In genomic region chrX:153927936-153928760, GRCh38 we compare ENCODE assay signal across 1 cellular context.
A peak's percentile ranks its signal among the peaks of the same experiment; 100 is the strongest.
TF ChIP-seq lines count a peak whose summit lies in the region.

No MANE protein-coding gene starts in this region.

TF ChIP-seq in GM12878, 131 proteins besides CTCF, POLR2A, EP300 and RAD21 (continued from another document and continues in another):
- no peak for TF ChIP-seq REST (IDR thresholded peaks at IDR 0.05; ENCODE audit: low read depth, low read length)
- TF ChIP-seq BHLHE40 (IDR thresholded peaks at IDR 0.05; ENCODE audit: borderline replicate concordance in 1 of 2, low read depth in 2 of 2, low read length in 1 of 2), result peak; percentile 84 to 94
- no peak for TF ChIP-seq SMAD1 (IDR thresholded peaks at IDR 0.05; ENCODE audit: low read depth, partially characterized antibody)
- TF ChIP-seq ZBTB33 (IDR thresholded peaks at IDR 0.05), result no peak
- no peak for TF ChIP-seq ZNF622 (IDR thresholded peaks at IDR 0.05)
- no peak for TF ChIP-seq IRF3 (IDR thresholded peaks at IDR 0.05)
- peak; percentile 25 for TF ChIP-seq BCL3 (IDR thresholded peaks at IDR 0.05; ENCODE audit: borderline replicate concordance, insufficient read depth, low read depth, low read length, poor library complexity, severe bottlenecking)
- TF ChIP-seq RBBP5 (conservative IDR thresholded peaks at IDR 0.05), result no peak
- no peak for TF ChIP-seq SKIL (IDR thresholded peaks at IDR 0.05; ENCODE audit: low read depth, poor library complexity, severe bottlenecking)
- no peak for TF ChIP-seq ZNF592 (IDR thresholded peaks at IDR 0.05)
- no peak for TF ChIP-seq PAX5 (IDR thresholded peaks at IDR 0.05; ENCODE audit: borderline replicate concordance, low read depth, low read length)
- no peak for TF ChIP-seq FOXM1 (IDR thresholded peaks at IDR 0.05; ENCODE audit: low read depth, low read length)
- peak; percentile 36 for TF ChIP-seq E4F1 (IDR thresholded peaks at IDR 0.05; ENCODE audit: borderline replicate concordance, partially characterized antibody)
- peak; percentile 78 for TF ChIP-seq SP1 (IDR thresholded peaks at IDR 0.05; ENCODE audit: low read depth, low read length)
- peak; percentile 42 for TF ChIP-seq DPF2 (IDR thresholded peaks at IDR 0.05)
- TF ChIP-seq ZBTB40 (IDR thresholded peaks at IDR 0.05; ENCODE audit: borderline replicate concordance), result peak; percentile 49; the same call in 1 of the 2 replicates
- TF ChIP-seq CBFB (IDR thresholded peaks at IDR 0.05; ENCODE audit: low read depth), result no peak
- no peak for TF ChIP-seq MEF2B (IDR thresholded peaks at IDR 0.05; ENCODE audit: partially characterized antibody, poor library complexity, severe bottlenecking)
- peak; percentile 61; the same call in 1 of the 2 replicates for TF ChIP-seq TAF1 (IDR thresholded peaks at IDR 0.05; ENCODE audit: borderline replicate concordance, low read depth, low read length)
- TF ChIP-seq MXI1 (IDR thresholded peaks at IDR 0.05; ENCODE audit: low read depth, low read length), result peak; percentile 74
- no peak for TF ChIP-seq ZZZ3 (IDR thresholded peaks at IDR 0.05; ENCODE audit: control insufficient read depth, insufficient read length, low read depth)
- TF ChIP-seq NFXL1 (IDR thresholded peaks at IDR 0.05; ENCODE audit: borderline replicate concordance), result no peak
- TF ChIP-seq E2F8 (IDR thresholded peaks at IDR 0.05; ENCODE audit: low read depth, partially characterized antibody), result no peak
